8 cellular contexts compared by ENCODE assay signal in the genomic region with DNA sequence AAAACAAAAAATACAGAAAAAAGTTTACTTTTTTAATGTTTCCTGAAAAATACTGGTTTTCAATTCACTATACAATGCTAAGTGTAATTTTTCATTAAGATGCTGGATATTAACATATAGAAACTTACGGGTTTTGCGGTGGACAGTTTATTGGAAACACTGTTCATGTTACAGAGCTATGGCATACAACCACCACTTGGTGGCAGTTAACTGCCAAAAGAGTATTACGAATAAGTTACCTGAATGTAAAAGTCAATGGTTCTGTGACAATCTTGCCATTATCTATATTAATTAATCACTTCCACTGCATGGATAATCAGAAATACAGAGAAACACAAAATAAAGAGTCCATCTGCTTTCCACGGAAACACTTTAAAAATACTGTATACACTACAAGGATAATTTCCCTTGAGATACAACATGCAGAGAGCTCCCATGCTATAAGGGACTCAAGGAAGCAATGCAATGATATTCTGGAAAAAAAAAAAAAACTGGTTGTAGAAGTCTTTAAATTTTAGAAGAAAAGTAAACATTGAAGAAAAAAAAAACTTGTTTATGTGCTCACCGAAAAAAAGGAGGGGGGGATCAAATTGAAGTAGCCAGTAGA.
DNase-seq lines count a peak whose midpoint lies in the region; ATAC-seq and TF ChIP-seq lines count a peak whose summit lies in the region.

No MANE protein-coding gene starts in this region.

- no peaks in the 10 kb centered on the region for H3K79me2 ChIP-seq in PC-3 (ENCODE audit: low read length)

- H4K20me1 ChIP-seq in PC-3 (ENCODE audit: low read length): no peaks in the 10 kb centered on the region

- no peaks in the 10 kb centered on the region for H3K36me3 ChIP-seq in PC-3 (ENCODE audit: low read depth, low read length)

- peaks cover 0 to 7% of the 10 kb centered on the region in 2 donors for H3K36me3 Mint-ChIP-seq in naive B cell

- peaks cover 0 to 2% (median 0%) of the 10 kb centered on the region in 7 donors for H3K9me3 Mint-ChIP-seq in naive B cell

- BruUV-seq in PC-3 (replicated peaks; lab: Mats Ljungman, UMichigan): no TSS peak

- no peak overlapping the region for H3K4me3 Mint-ChIP-seq in naive B cell

- intact Hi-C loops in PC-3 (cut with micrococcal nuclease): loop anchor here (1.0 to 2.0 kb wide), 4 partner anchors 48 to 226 kb away; no protein-coding TSS in a partner anchor

- H3K9me2 ChIP-seq in PC-3 (replicated peaks; ENCODE audit: low read length): no peaks in the 10 kb centered on the region

- H3K27ac ChIP-seq in PC-3 (ENCODE audit: low read length): no peak overlapping the region

- H3K27ac Mint-ChIP-seq in naive B cell: peak overlapping the region in 2 of 6 donors; percentile 0 to 60

- CTCF ChIA-PET in PC-3 (lab: Charles Lee): interaction anchor here (0.6 to 1.7 kb wide), 3 partner anchors 48 to 117 kb away, joined by 3 to 10 read pairs (median 7); a partner anchor contains a TSS

- no peaks in the 10 kb centered on the region for H3K9me3 ChIP-seq in PC-3 (ENCODE audit: low read length)

- no peaks in the 10 kb centered on the region for H3K27me3 Mint-ChIP-seq in naive B cell

- peaks cover 11 to 23% (median 20%) of the 10 kb centered on the region in 3 donors for H3K4me1 Mint-ChIP-seq in naive B cell

- H2AFZ ChIP-seq in PC-3 (ENCODE audit: low read length): no peak overlapping the region

- no peak overlapping the region for H3K4me3 ChIP-seq in PC-3 (ENCODE audit: low read length)

- no peak overlapping the region for H3K9ac ChIP-seq in PC-3 (ENCODE audit: low read length)

- H3K4me2 ChIP-seq in PC-3 (ENCODE audit: low read length): no peak overlapping the region

- no peaks in the 10 kb centered on the region for H3F3A ChIP-seq in PC-3 (ENCODE audit: low read length, unreplicated experiment)

- ATAC-seq in GM19372 (IDR thresholded peaks at IDR 0.05; ENCODE audit: low read depth, unreplicated experiment) (peak; percentile 88), HG03159 (IDR thresholded peaks at IDR 0.05; ENCODE audit: unreplicated experiment) (peak; percentile 89), PC-3 (peak; percentile 80), naive B cell (ENCODE audit: low read depth in 2 of 2) (peak; percentile 45 to 60)

- peak; percentile 75 for TF ChIP-seq CTCF in PC-3 (conservative IDR thresholded peaks at IDR 0.05; ENCODE audit: low read depth, low read length)

- DNase-seq in NCI-H510A treated with DMSO at 0.1 percent for 48 hours (lab: John Stamatoyannopoulos, UW) (peak; percentile 9), NCI-H510A (lab: John Stamatoyannopoulos, UW) (no peak), PC-3 (peak; percentile 52), dermis blood vessel endothelial cell (peak; percentile 67), naive B cell (peak; percentile 28)
- no peak for DNase-seq in stimulated activated naive CD4-positive, alpha-beta T cell treated with Interleukin-2 at 50 U/mL for 16 hours (lab: John Stamatoyannopoulos, UW)

- H3K4me1 ChIP-seq in PC-3 (ENCODE audit: insufficient read depth, low read length): no peaks in the 10 kb centered on the region

- POLR2A ChIA-PET in PC-3 (lab: Charles Lee; ENCODE audit: unreplicated experiment): no interaction called here

- H3K27me3 ChIP-seq in PC-3 (ENCODE audit: low read length): no peaks in the 10 kb centered on the region

Comparison
In these comparisons a context has a peak if more than half of its experiments do, and no peak if none do; other contexts are left out.
1. DNase-seq: peak in NCI-H510A treated with DMSO at 0.1 percent for 48 hours (single experiment), PC-3 (single experiment), dermis blood vessel endothelial cell (single experiment) and naive B cell (single experiment); none in NCI-H510A (single experiment) and stimulated activated naive CD4-positive, alpha-beta T cell treated with Interleukin-2 at 50 U/mL for 16 hours (single experiment).
2. Peak in every context shown above with its lines, with median percentiles within 50 percentile points of each other: ATAC-seq.